In the genomic region with DNA sequence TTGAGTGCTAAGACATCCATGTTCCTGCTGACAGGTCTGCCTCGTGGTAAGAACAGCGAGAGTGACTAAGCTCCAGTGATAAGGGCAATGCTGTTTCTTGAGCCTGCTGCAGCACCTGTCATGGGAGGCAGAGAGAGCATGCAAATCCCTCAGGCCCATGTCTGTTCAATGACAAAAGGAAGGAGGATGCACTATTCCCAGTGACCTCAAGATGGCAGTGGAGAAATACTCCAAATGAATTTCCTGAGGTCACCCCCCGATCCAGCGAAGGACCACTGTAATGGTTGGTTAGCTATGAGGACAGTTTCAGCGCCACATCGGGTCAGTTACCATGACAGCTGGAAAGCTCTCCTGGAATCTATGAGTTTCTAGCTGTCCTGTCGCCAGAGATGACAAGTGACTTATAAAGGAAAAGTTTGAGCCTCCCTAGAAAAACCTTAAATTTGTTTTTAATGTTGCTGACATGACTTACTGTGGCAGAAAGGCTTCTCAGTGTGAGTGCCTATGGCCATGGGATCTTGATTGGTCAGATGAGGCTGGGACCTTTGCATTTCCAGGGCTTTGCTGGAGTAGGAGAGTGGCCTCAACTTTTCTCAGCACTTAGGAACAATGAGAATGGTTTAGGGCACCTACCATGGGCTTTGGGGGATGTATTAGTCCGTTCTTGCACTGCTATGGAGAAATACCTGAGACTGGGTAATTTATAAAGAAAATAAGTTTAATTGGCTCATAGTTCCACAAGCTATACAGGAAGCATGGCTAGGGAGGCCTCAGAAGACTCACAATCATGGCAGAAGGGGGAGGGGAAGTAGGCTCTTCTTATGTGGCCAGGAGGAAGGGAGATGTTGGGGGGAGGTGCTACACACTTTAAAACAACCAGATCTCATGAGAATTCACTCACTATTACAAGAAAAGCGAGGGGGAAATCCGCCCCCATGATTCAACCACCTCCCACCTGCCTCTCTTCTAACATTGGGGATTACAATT, we compare ENCODE assay signal across 8 cellular contexts.
DNase-seq lines count a peak whose midpoint lies in the region; ATAC-seq and TF ChIP-seq lines count a peak whose summit lies in the region.

No MANE protein-coding gene starts in this region.

- no peak overlapping the region for H3K4me3 Mint-ChIP-seq in nephron
- H3K4me3 Mint-ChIP-seq in activated T-helper 2 cell treated with anti-CD3 and anti-CD28 coated beads, Interferon-gamma antibody, Interleukin-2, Interleukin-4, amounts not matched to agents 10 μg/mL and 5 μg/mL and 100 μg/mL, durations not matched to agents 14 hours and 24 hours and 36 hours (ENCODE audit: low read depth) = no peak overlapping the region

- no peaks in the 10 kb centered on the region for H3K9me3 Mint-ChIP-seq in nephron
- no peaks in the 10 kb centered on the region for H3K9me3 Mint-ChIP-seq in activated T-helper 2 cell treated with anti-CD3 and anti-CD28 coated beads, Interferon-gamma antibody, Interleukin-2, Interleukin-4, amounts not matched to agents 10 μg/mL and 5 μg/mL and 100 μg/mL, durations not matched to agents 14 hours and 24 hours and 36 hours

- H3K9me3 ChIP-seq in cardiac muscle cell (ENCODE audit: low read depth) (no peaks in the 10 kb centered on the region), WERI-Rb-1 (ENCODE audit: severe bottlenecking) (no peaks in the 10 kb centered on the region)

- no peaks in the 10 kb centered on the region for H3K36me3 Mint-ChIP-seq in nephron (ENCODE audit: low read depth)
- no peaks in the 10 kb centered on the region for H3K36me3 Mint-ChIP-seq in activated T-helper 2 cell treated with anti-CD3 and anti-CD28 coated beads, Interferon-gamma antibody, Interleukin-2, Interleukin-4, amounts not matched to agents 10 μg/mL and 5 μg/mL and 100 μg/mL, durations not matched to agents 14 hours and 24 hours and 36 hours (ENCODE audit: low read depth)

- intact Hi-C loops in Right ventricle myocardium inferior (cut with DNase I) = loop anchor here (2.0 to 10.0 kb wide), 3 partner anchors 83 to 827 kb away; a partner anchor contains a TSS
- intact Hi-C loops in activated T-helper 2 cell treated with anti-CD3 and anti-CD28 coated beads, Interferon-gamma antibody, Interleukin-2, Interleukin-4, amounts not matched to agents 10 μg/mL and 5 μg/mL and 100 μg/mL, durations not matched to agents 14 hours and 24 hours and 36 hours (cut with micrococcal nuclease) = loop anchor here (1.0 to 10.0 kb wide), 3 partner anchors 573 to 826 kb away; no protein-coding TSS in a partner anchor

- no peaks in the 10 kb centered on the region for H3K4me1 Mint-ChIP-seq in nephron
- peaks cover 4% of the 10 kb centered on the region for H3K4me1 Mint-ChIP-seq in activated T-helper 2 cell treated with anti-CD3 and anti-CD28 coated beads, Interferon-gamma antibody, Interleukin-2, Interleukin-4, amounts not matched to agents 10 μg/mL and 5 μg/mL and 100 μg/mL, durations not matched to agents 14 hours and 24 hours and 36 hours (ENCODE audit: low read depth)

- H3K27ac ChIP-seq in cardiac muscle cell (no peak overlapping the region), WERI-Rb-1 (no peak overlapping the region)

- H3K27me3 ChIP-seq in cardiac muscle cell (no peaks in the 10 kb centered on the region), WERI-Rb-1 (ENCODE audit: insufficient read depth, low read depth, severe bottlenecking) (no peaks in the 10 kb centered on the region)

- DNase-seq in cardiac muscle cell (ENCODE audit: low read depth in 1 of 2, low spot score in 1 of 2) (peak; percentile 66 to 84), Right ventricle myocardium inferior (ENCODE audit: missing footprints) (no peak), NCI-H2081 treated with DMSO at 0.1 percent for 48 hours (lab: John Stamatoyannopoulos, UW) (peak; percentile 37), WERI-Rb-1 (peak; percentile 88)
- DNase-seq in activated T-helper 2 cell treated with anti-CD3 and anti-CD28 coated beads, Interferon-gamma antibody, Interleukin-2, Interleukin-4, amounts not matched to agents 10 μg/mL and 5 μg/mL and 100 μg/mL, durations not matched to agents 14 hours and 24 hours and 36 hours (ENCODE audit: low spot score) = no peak

- no peak for ATAC-seq in Right ventricle myocardium inferior
- ATAC-seq in HG02973 (IDR thresholded peaks at IDR 0.05; ENCODE audit: unreplicated experiment) = peak; percentile 80
- ATAC-seq in esophagus mucosa = peak; percentile 63

- TF ChIP-seq CTCF in cardiac muscle cell (IDR thresholded peaks at IDR 0.05; ENCODE audit: low read depth, low read length) (peak; percentile 82), WERI-Rb-1 (IDR thresholded peaks at IDR 0.05; ENCODE audit: low read depth, low read length) (peak; percentile 82), nephron (IDR thresholded peaks at IDR 0.05; ENCODE audit: unreplicated experiment in 3 of 3) (peak; percentile 69 to 74 (median 70))

- no peak overlapping the region for H3K27ac Mint-ChIP-seq in nephron
- H3K27ac Mint-ChIP-seq in activated T-helper 2 cell treated with anti-CD3 and anti-CD28 coated beads, Interferon-gamma antibody, Interleukin-2, Interleukin-4, amounts not matched to agents 10 μg/mL and 5 μg/mL and 100 μg/mL, durations not matched to agents 14 hours and 24 hours and 36 hours = no peak overlapping the region

- H3K36me3 ChIP-seq in cardiac muscle cell (no peaks in the 10 kb centered on the region), WERI-Rb-1 (no peaks in the 10 kb centered on the region)

- H3K4me3 ChIP-seq in cardiac muscle cell = no peak overlapping the region
- H3K4me3 ChIP-seq in WERI-Rb-1 (ENCODE audit: low read depth, low read length) = no peak overlapping the region

- no peaks in the 10 kb centered on the region for H3K4me1 ChIP-seq in cardiac muscle cell (ENCODE audit: low read depth)

- H3K27me3 Mint-ChIP-seq in nephron (ENCODE audit: low read depth) = peaks cover 13% of the 10 kb centered on the region
- H3K27me3 Mint-ChIP-seq in activated T-helper 2 cell treated with anti-CD3 and anti-CD28 coated beads, Interferon-gamma antibody, Interleukin-2, Interleukin-4, amounts not matched to agents 10 μg/mL and 5 μg/mL and 100 μg/mL, durations not matched to agents 14 hours and 24 hours and 36 hours (ENCODE audit: low read depth) = peaks cover 1% of the 10 kb centered on the region

Comparison
In these comparisons a context has a peak if more than half of its experiments do, and no peak if none do; other contexts are left out.
1. DNase-seq: peak in cardiac muscle cell (2 of 2), NCI-H2081 treated with DMSO at 0.1 percent for 48 hours (single experiment) and WERI-Rb-1 (single experiment); none in Right ventricle myocardium inferior (single experiment) and activated T-helper 2 cell treated with anti-CD3 and anti-CD28 coated beads, Interferon-gamma antibody, Interleukin-2, Interleukin-4, amounts not matched to agents 10 μg/mL and 5 μg/mL and 100 μg/mL, durations not matched to agents 14 hours and 24 hours and 36 hours (single experiment).
2. Peak in every context shown above with its lines, with median percentiles within 50 percentile points of each other: CTCF ChIP-seq.